1 cellular context compared by ENCODE assay signal in genomic region chr3:57556459-57557087, GRCh38.
A peak's percentile ranks its signal among the peaks of the same experiment; 100 is the strongest.
TF ChIP-seq lines count a peak whose summit lies in the region.

No MANE protein-coding gene starts in this region.

TF ChIP-seq in HepG2, 621 proteins besides CTCF, POLR2A, EP300 and RAD21 (continues in another document):
- peak; percentile 0; the same call in 1 of the 2 replicates for TF ChIP-seq ZSCAN21 (CRISPR knock-in tag; IDR thresholded peaks at IDR 0.05; ENCODE audit: borderline replicate concordance)
- peak; percentile 73 for TF ChIP-seq UBTF (CRISPR knock-in tag; IDR thresholded peaks at IDR 0.05)
- peak; percentile 84 for TF ChIP-seq AGO2 (optimal IDR thresholded peaks at IDR 0.05; ENCODE audit: low read depth, low read length)
- peak; percentile 9 for TF ChIP-seq PHF5A (CRISPR knock-in tag; IDR thresholded peaks at IDR 0.05; ENCODE audit: low read depth, unreplicated experiment)
- peak; percentile 73; the same call in 1 of the 2 replicates for TF ChIP-seq ZNF333 (CRISPR knock-in tag; IDR thresholded peaks at IDR 0.05; ENCODE audit: borderline replicate concordance)
- TF ChIP-seq ZNF501 (CRISPR knock-in tag; IDR thresholded peaks at IDR 0.05): peak; percentile 9; the same call in 1 of the 2 replicates
- TF ChIP-seq PHF8 (CRISPR knock-in tag; IDR thresholded peaks at IDR 0.05): peak; percentile 62
- peak; percentile 68; the same call in 1 of the 2 replicates for TF ChIP-seq ZNF235 (CRISPR knock-in tag; IDR thresholded peaks at IDR 0.05; ENCODE audit: borderline replicate concordance)
- TF ChIP-seq ZNF781 (CRISPR knock-in tag; IDR thresholded peaks at IDR 0.05; ENCODE audit: borderline replicate concordance, not compliant biosample characterization): no peak
- peak; percentile 69 for TF ChIP-seq ZFY (CRISPR knock-in tag; IDR thresholded peaks at IDR 0.05)
- no peak for TF ChIP-seq EED (CRISPR knock-in tag; IDR thresholded peaks at IDR 0.05)
- no peak for TF ChIP-seq RBAK (CRISPR knock-in tag; IDR thresholded peaks at IDR 0.05)
- no peak for TF ChIP-seq ZNF318 (CRISPR knock-in tag; IDR thresholded peaks at IDR 0.05)
- TF ChIP-seq SP2 (CRISPR knock-in tag; IDR thresholded peaks at IDR 0.05): 0 out of 2 replicates have a peak, but pooled peaks have one; percentile 7
- TF ChIP-seq ZNF510 (CRISPR knock-in tag; IDR thresholded peaks at IDR 0.05; ENCODE audit: low read depth): no peak
- 0 out of 2 replicates have a peak, but pooled peaks have one; percentile 61 for TF ChIP-seq ZZZ3 (CRISPR knock-in tag; IDR thresholded peaks at IDR 0.05; ENCODE audit: borderline replicate concordance)
- peak; percentile 10; the same call in 1 of the 2 replicates for TF ChIP-seq ATF5 (CRISPR knock-in tag; IDR thresholded peaks at IDR 0.05; ENCODE audit: low read depth)
- TF ChIP-seq ZBTB10 (CRISPR knock-in tag; IDR thresholded peaks at IDR 0.05; ENCODE audit: borderline replicate concordance): no peak
- TF ChIP-seq ATM (IDR thresholded peaks at IDR 0.05; ENCODE audit: borderline replicate concordance): no peak
- no peak for TF ChIP-seq HNRNPUL1 (IDR thresholded peaks at IDR 0.05; ENCODE audit: low read depth, low read length)
- TF ChIP-seq AGO1 (IDR thresholded peaks at IDR 0.05; ENCODE audit: low read depth, low read length, poor library complexity, severe bottlenecking): no peak
- TF ChIP-seq BRCA1 (CRISPR knock-in tag; IDR thresholded peaks at IDR 0.05): no peak
- TF ChIP-seq KMT2A (CRISPR knock-in tag; IDR thresholded peaks at IDR 0.05): peak; percentile 56; the same call in 1 of the 2 replicates
- TF ChIP-seq ZNF609 (CRISPR knock-in tag; IDR thresholded peaks at IDR 0.05; ENCODE audit: borderline replicate concordance): peak; percentile 12; the same call in 1 of the 2 replicates
- TF ChIP-seq MXD1 (CRISPR knock-in tag; IDR thresholded peaks at IDR 0.05): peak; percentile 81
- TF ChIP-seq REXO4 (CRISPR knock-in tag; IDR thresholded peaks at IDR 0.05; ENCODE audit: borderline replicate concordance): peak; percentile 31; the same call in 1 of the 2 replicates
- no peak for TF ChIP-seq FOXA1 (IDR thresholded peaks at IDR 0.05)
- no peak for TF ChIP-seq FOXA1 (CRISPR knock-in tag; IDR thresholded peaks at IDR 0.05)
- TF ChIP-seq WIZ (CRISPR knock-in tag; IDR thresholded peaks at IDR 0.05): peak; percentile 14; the same call in 1 of the 2 replicates
- TF ChIP-seq RBFOX2 (IDR thresholded peaks at IDR 0.05; ENCODE audit: low read depth, low read length): peak; percentile 15
- TF ChIP-seq SKI (IDR thresholded peaks at IDR 0.05; ENCODE audit: partially characterized antibody): no peak
- peak; percentile 59; the same call in 1 of the 2 replicates for TF ChIP-seq ZNF687 (CRISPR knock-in tag; IDR thresholded peaks at IDR 0.05)
- TF ChIP-seq ZMAT3 (CRISPR knock-in tag; conservative IDR thresholded peaks at IDR 0.05): peak; percentile 11; the same call in 1 of the 2 replicates
- TF ChIP-seq ZNF292 (CRISPR knock-in tag; IDR thresholded peaks at IDR 0.05; ENCODE audit: borderline replicate concordance, low read depth): peak; percentile 61; the same call in 1 of the 2 replicates
